Comparison of ENCODE assay signal across 31 cellular contexts in genomic region chr19:14649020-14649419, GRCh38. TPM values are rescaled to one million over a fixed set of nuclear protein-coding genes. Genes with fewer than 3 reads are reported as not detected.
"Had no signal": no experiment of that assay in that cellular context is flagged by ENCODE, and none has a peak within 500 bp of the region (broad histone marks: within the 10 kb centered on the region; RNA-seq: fewer than 3 reads in every experiment).

No MANE protein-coding gene starts in this region.

- H3K4me3 ChIP-seq: stomach, suprapubic skin, testis, thoracic aorta, thyroid gland, tibial artery, tibial nerve, transverse colon, upper lobe of left lung, upper lobe of right lung, uterus, vagina had no signal

- H3K9me3 Mint-ChIP-seq: stimulated activated naive CD8-positive, alpha-beta T cell treated with anti-CD3 and anti-CD28 coated beads, Interleukin-15, Interleukin-2, amounts not matched to agents 100 ng/mL and 50 ng/mL, for 24 hours; type B pancreatic cell had no signal

- DNase-seq: stimulated activated CD4-positive, alpha-beta T cell treated with anti-CD3 and anti-CD28 coated beads, Interleukin-2, amount 100 ng/mL, for 48 hours; stimulated activated CD4-positive, alpha-beta T cell treated with anti-CD3 and anti-CD28 coated beads, Interleukin-4, amount 100 ng/mL, for 1 hour; stimulated activated CD4-positive, alpha-beta T cell treated with anti-CD3 and anti-CD28 coated beads, Interleukin-4, amount 100 ng/mL, for 24 hours; stimulated activated CD4-positive, alpha-beta T cell treated with anti-CD3 and anti-CD28 coated beads, Interleukin-4, amount 100 ng/mL, for 4 hours; stimulated activated CD8-positive, alpha-beta memory T cell treated with anti-CD3 and anti-CD28 coated beads, Interleukin-4, amount 100 ng/mL, for 48 hours; stimulated activated naive B cell treated with anti-CD40 and anti-IgM and Interleukin-4, amounts not matched to agents 10 μg/mL and 1 μg/mL and 100 μg/mL, for 72 hours; stimulated activated naive CD4-positive, alpha-beta T cell; stimulated activated naive CD4-positive, alpha-beta T cell treated with Interleukin-2 at 50 U/mL for 16 hours; stimulated activated naive CD8-positive, alpha-beta T cell treated with anti-CD3 and anti-CD28 coated beads, Interleukin-15, amount 100 ng/mL, for 72 hours; stimulated activated naive CD8-positive, alpha-beta T cell treated with anti-CD3 and anti-CD28 coated beads, Interleukin-15, Interleukin-2, amounts not matched to agents 100 U/mL and 50 U/mL, for 24 hours; stomach; substantia nigra; testis; thyroid gland; tibial artery; transverse colon; trophoblast cell; upper lobe of left lung; upper lobe of right lung; uterus had no signal

- H3K36me3 ChIP-seq: stomach, suprapubic skin, thoracic aorta, thyroid gland, tibial artery, tibial nerve, transverse colon, upper lobe of left lung, upper lobe of right lung, uterus, vagina had no signal

- H3K27me3 Mint-ChIP-seq: type B pancreatic cell had no signal

- H3K4me3 Mint-ChIP-seq: stimulated activated effector memory CD8-positive, alpha-beta T cell treated with anti-CD3 and anti-CD28 coated beads, Interleukin-12 subunit alpha, Interleukin-12 subunit beta, amount 100 ng/mL, for 72 hours; stimulated activated memory B cell treated with anti-CD40 and anti-IgM and Interleukin-4, amounts not matched to agents 10 μg/mL and 1 μg/mL and 100 μg/mL, for 72 hours; stimulated activated naive B cell treated with anti-CD40 and anti-IgM and Interleukin-4, amounts not matched to agents 10 μg/mL and 1 μg/mL and 100 μg/mL, for 72 hours; stimulated activated naive CD8-positive, alpha-beta T cell treated with anti-CD3 and anti-CD28 coated beads, Interleukin-15, amount 100 ng/mL, for 72 hours; stimulated activated naive CD8-positive, alpha-beta T cell treated with anti-CD3 and anti-CD28 coated beads, Interleukin-15, Interleukin-2, amounts not matched to agents 100 ng/mL and 50 ng/mL, for 24 hours; type B pancreatic cell had no signal

- H3K27ac Mint-ChIP-seq: stimulated activated effector memory CD8-positive, alpha-beta T cell treated with anti-CD3 and anti-CD28 coated beads, Interleukin-12 subunit alpha, Interleukin-12 subunit beta, amount 100 ng/mL, for 72 hours; stimulated activated memory B cell treated with anti-CD40 and anti-IgM and Interleukin-4, amounts not matched to agents 10 μg/mL and 1 μg/mL and 100 μg/mL, for 72 hours; stimulated activated naive B cell treated with anti-CD40 and anti-IgM and Interleukin-4, amounts not matched to agents 10 μg/mL and 1 μg/mL and 100 μg/mL, for 72 hours; stimulated activated naive CD8-positive, alpha-beta T cell treated with anti-CD3 and anti-CD28 coated beads, Interleukin-15, amount 100 ng/mL, for 72 hours; stimulated activated naive CD8-positive, alpha-beta T cell treated with anti-CD3 and anti-CD28 coated beads, Interleukin-15, Interleukin-2, amounts not matched to agents 100 ng/mL and 50 ng/mL, for 24 hours; type B pancreatic cell had no signal

- H3K9me3 ChIP-seq: stomach, suprapubic skin, testis, thoracic aorta, thyroid gland, tibial artery, tibial nerve, transverse colon, upper lobe of left lung, upper lobe of right lung, uterus, vagina had no signal

- H3K27ac ChIP-seq: stomach, suprapubic skin, testis, thoracic aorta, thyroid gland, tibial artery, tibial nerve, transverse colon, upper lobe of left lung, upper lobe of right lung, uterus, vagina had no signal

- H3K27me3 ChIP-seq: testis, thyroid gland, tibial nerve, transverse colon, upper lobe of left lung, upper lobe of right lung, uterus, vagina had no signal

- H3K4me1 Mint-ChIP-seq: stimulated activated naive CD8-positive, alpha-beta T cell treated with anti-CD3 and anti-CD28 coated beads, Interleukin-15, amount 100 ng/mL, for 72 hours had no signal

- ATAC-seq: stimulated activated effector memory CD8-positive, alpha-beta T cell treated with anti-CD3 and anti-CD28 coated beads, Interleukin-12 subunit alpha, Interleukin-12 subunit beta, amount 100 ng/mL, for 72 hours; stimulated activated memory B cell treated with anti-CD40 and anti-IgM and Interleukin-4, amounts not matched to agents 10 μg/mL and 1 μg/mL and 100 μg/mL, for 72 hours; stimulated activated naive B cell treated with anti-CD40 and anti-IgM and Interleukin-4, amounts not matched to agents 10 μg/mL and 1 μg/mL and 100 μg/mL, for 72 hours; stimulated activated naive CD8-positive, alpha-beta T cell treated with anti-CD3 and anti-CD28 coated beads, Interleukin-15, amount 100 ng/mL, for 72 hours; stimulated activated naive CD8-positive, alpha-beta T cell treated with anti-CD3 and anti-CD28 coated beads, Interleukin-15, Interleukin-2, amounts not matched to agents 100 U/mL and 50 U/mL, for 24 hours; upper lobe of right lung had no signal

- H3K4me1 ChIP-seq: stomach, suprapubic skin, testis, thyroid gland, tibial artery, tibial nerve, transverse colon, upper lobe of left lung, upper lobe of right lung, uterus, vagina had no signal

- H3K36me3 Mint-ChIP-seq: stimulated activated effector memory CD8-positive, alpha-beta T cell treated with anti-CD3 and anti-CD28 coated beads, Interleukin-12 subunit alpha, Interleukin-12 subunit beta, amount 100 ng/mL, for 72 hours; type B pancreatic cell had no signal

RNA-seq across cellular contexts. Expression of gene ADGRE3, which starts 25.6 kb away (rescaled TPM):
- total RNA-seq: suprapubic skin, temporal lobe, thoracic aorta, tibial nerve, transverse colon, ureter, vagina had no signal
- polyA plus RNA-seq: stomach, urinary bladder had no signal
